In genomic region chr20:45912344-45912682, GRCh38 we compare ENCODE assay signal across 6 cellular contexts. TPM values are rescaled to one million over a fixed set of nuclear protein-coding genes. Genes with fewer than 3 reads are reported as not detected.
A peak's percentile ranks its signal among the peaks of the same experiment; 100 is the strongest.
DNase-seq lines count a peak whose midpoint lies in the region; ATAC-seq and TF ChIP-seq lines count a peak whose summit lies in the region.

No MANE protein-coding gene starts in this region.

- H3K27ac ChIP-seq in KMS-11 (peak overlapping the region; percentile 84), ectodermal cell (ENCODE audit: insufficient read depth, low read depth, low read length, poor library complexity, severe bottlenecking) (no peak overlapping the region), prostate gland (peak overlapping the region in 1 of 2 donors; percentile 65)

- 39 to 41% methylated on average over 4 of the region's 4 CpGs for WGBS in ectodermal cell, 2 experiments
- WGBS in prostate gland: 8% methylated on average over 4 of the region's 4 CpGs

- H3K9me3 ChIP-seq in ectodermal cell (ENCODE audit: control insufficient read depth, low read length) (no peaks in the 10 kb centered on the region), prostate gland (no peaks in the 10 kb centered on the region)

- peaks cover 15% of the 10 kb centered on the region for H3K4me1 ChIP-seq in KMS-11 (ENCODE audit: low read depth, poor library complexity, severe bottlenecking)
- H3K4me1 ChIP-seq in ectodermal cell (ENCODE audit: control insufficient read depth, insufficient read depth, low read length): peaks cover 13% of the 10 kb centered on the region
- no peaks in the 10 kb centered on the region for H3K4me1 ChIP-seq in prostate gland (replicated peaks)

- H3K36me3 ChIP-seq in KMS-11 (ENCODE audit: insufficient read depth) (no peaks in the 10 kb centered on the region), ectodermal cell (ENCODE audit: control insufficient read depth, insufficient read depth, low read length) (peaks cover 16% of the 10 kb centered on the region), prostate gland (no peaks in the 10 kb centered on the region)

- H3K4me2 ChIP-seq in KMS-11: peak overlapping the region; percentile 92

- H2AFZ ChIP-seq in KMS-11 (ENCODE audit: low read depth): peak overlapping the region; percentile 70

- intact Hi-C loops in prostate gland (cut with DNase I): no loop called here

- peak overlapping the region; percentile 84 for H3K9ac ChIP-seq in KMS-11

- no peaks in the 10 kb centered on the region for H4K20me1 ChIP-seq in KMS-11 (ENCODE audit: insufficient read depth)

- DNase-seq in prostate gland (ENCODE audit: low spot score): no peak
- DNase-seq in SIG-M5 (lab: John Stamatoyannopoulos, UW): no peak
- no peak for DNase-seq in DMS79 treated with DMSO at 0.1 percent for 48 hours (lab: John Stamatoyannopoulos, UW)

- no peak for TF ChIP-seq POLR2A in prostate gland (IDR thresholded peaks at IDR 0.05)

- ATAC-seq in GM18498 (IDR thresholded peaks at IDR 0.05; ENCODE audit: unreplicated experiment): no peak

- TF ChIP-seq CTCF in KMS-11 (conservative IDR thresholded peaks at IDR 0.05; ENCODE audit: low read depth, low read length) (no peak), prostate gland (IDR thresholded peaks at IDR 0.05) (no peak)

- H3K4me3 ChIP-seq in KMS-11 (IDR thresholded peaks at IDR 0.05; ENCODE audit: insufficient read depth, low read depth, low read length) (no peak overlapping the region), ectodermal cell (ENCODE audit: insufficient read depth, low read depth, low read length) (peak overlapping the region; percentile 69), prostate gland (peak overlapping the region; percentile 29 to 32)

- H3K79me2 ChIP-seq in KMS-11 (ENCODE audit: insufficient read depth, low read depth): no peaks in the 10 kb centered on the region

- H3K27me3 ChIP-seq in KMS-11 (ENCODE audit: insufficient read depth, low read depth) (no peaks in the 10 kb centered on the region), ectodermal cell (ENCODE audit: control insufficient read depth, insufficient read depth, low read length, poor library complexity, severe bottlenecking) (no peaks in the 10 kb centered on the region), prostate gland (replicated peaks; ENCODE audit: insufficient read depth) (no peaks in the 10 kb centered on the region)

RNA-seq across cellular contexts. Expression of gene PLTP, which starts 0.4 kb away (rescaled TPM):
- polyA plus RNA-seq in ectodermal cell (2013, experiment 1 of 4): 127 TPM
- polyA plus RNA-seq in ectodermal cell (2013, experiment 2 of 4): 120 TPM
- 104 TPM for polyA plus RNA-seq in ectodermal cell (2013, experiment 3 of 4)
- polyA plus RNA-seq in ectodermal cell (2013, experiment 4 of 4): 109 TPM
- total RNA-seq in prostate gland: 100 to 1,000 TPM in 1 of 2 donors, 10 to 100 TPM in 1; 29.4 to 101 TPM

RNA-seq across cellular contexts. Expression of gene CTSA, which starts 21.2 kb away (rescaled TPM):
- polyA plus RNA-seq in ectodermal cell (2013, experiment 1 of 4): 55.4 TPM
- polyA plus RNA-seq in ectodermal cell (2013, experiment 2 of 4): 55.3 TPM
- polyA plus RNA-seq in ectodermal cell (2013, experiment 3 of 4): 40.0 TPM
- polyA plus RNA-seq in ectodermal cell (2013, experiment 4 of 4): 44.4 TPM
- 100 to 1,000 TPM in 1 of 2 donors, 10 to 100 TPM in 1; 37.9 to 215 TPM for total RNA-seq in prostate gland

RNA-seq across cellular contexts. Expression of gene NEURL2, which starts 21.3 kb away (rescaled TPM):
- polyA plus RNA-seq in ectodermal cell (2013, experiment 1 of 4): 1.00 TPM
- polyA plus RNA-seq in ectodermal cell (2013, experiment 2 of 4): 0.44 TPM
- polyA plus RNA-seq in ectodermal cell (2013, experiment 3 of 4): 0.64 TPM
- 1.9 TPM for polyA plus RNA-seq in ectodermal cell (2013, experiment 4 of 4)
- 10 to 100 TPM in 1 of 2 donors, 1 to 10 TPM in 1; 9.8 to 11.3 TPM for total RNA-seq in prostate gland

RNA-seq across cellular contexts. Expression of gene PCIF1, which starts 22.2 kb away (rescaled TPM):
- 38.1 TPM for polyA plus RNA-seq in ectodermal cell (2013, experiment 1 of 4)
- polyA plus RNA-seq in ectodermal cell (2013, experiment 2 of 4): 35.4 TPM
- polyA plus RNA-seq in ectodermal cell (2013, experiment 3 of 4): 34.6 TPM
- polyA plus RNA-seq in ectodermal cell (2013, experiment 4 of 4): 35.5 TPM
- total RNA-seq in prostate gland: 10 to 100 TPM; 39.8 to 54.9 TPM

RNA-seq across cellular contexts. Expression of gene SPATA25, which starts 24.9 kb away (rescaled TPM):
- polyA plus RNA-seq in ectodermal cell (2013, experiment 1 of 4): not detected
- polyA plus RNA-seq in ectodermal cell (2013, experiment 2 of 4): not detected
- polyA plus RNA-seq in ectodermal cell (2013, experiment 3 of 4): not detected
- 0.57 TPM for polyA plus RNA-seq in ectodermal cell (2013, experiment 4 of 4)
- total RNA-seq in prostate gland: 1 to 10 TPM; 2.0 to 7.4 TPM
